9 cellular contexts compared by ENCODE assay signal in the genomic region with DNA sequence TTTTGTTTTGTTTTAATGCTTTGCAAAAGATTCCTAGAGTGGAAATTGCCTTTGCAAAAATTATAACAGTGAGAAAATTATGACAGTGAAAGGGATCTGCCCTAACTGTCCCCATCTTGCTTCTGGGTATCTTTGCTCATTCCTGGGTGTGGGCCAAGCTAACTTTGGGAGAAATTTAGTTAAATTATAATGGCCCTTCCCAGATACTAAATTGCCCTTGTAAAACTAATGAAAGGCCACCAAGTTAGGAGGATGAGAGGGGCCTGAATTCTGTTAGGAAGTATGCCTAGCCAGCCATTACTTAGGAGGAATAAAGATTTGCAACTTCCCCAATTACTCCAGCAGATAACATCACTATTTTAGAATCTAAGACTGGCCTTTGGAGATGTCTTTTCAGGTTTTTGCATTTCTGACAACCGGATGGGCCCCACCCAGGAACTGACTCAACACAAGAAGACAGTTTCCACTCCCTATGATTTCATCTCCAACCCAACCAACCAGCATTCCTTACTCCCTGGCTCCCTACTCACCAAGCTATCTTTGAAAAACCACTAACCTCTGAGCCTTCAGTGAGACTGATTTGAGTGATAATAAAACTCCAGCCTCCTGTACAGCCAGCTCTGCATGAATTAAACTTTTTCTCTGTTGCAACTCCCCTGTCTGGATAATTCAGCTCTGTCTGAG. TPM values are rescaled to one million over a fixed set of nuclear protein-coding genes. Genes with fewer than 3 reads are reported as not detected.
A peak's percentile ranks its signal among the peaks of the same experiment; 100 is the strongest.
DNase-seq lines count a peak whose midpoint lies in the region; ATAC-seq and TF ChIP-seq lines count a peak whose summit lies in the region.
"Had no signal": no experiment of that assay in that cellular context is flagged by ENCODE, and none has a peak within 500 bp of the region (broad histone marks: within the 10 kb centered on the region; RNA-seq: fewer than 3 reads in every experiment).

No MANE protein-coding gene starts in this region.

- H3K4me3 ChIP-seq in A673 (ENCODE audit: low read depth, low read length, poor library complexity, severe bottlenecking) (no peak overlapping the region), esophagus muscularis mucosa (no peak overlapping the region)

- no peak for TF ChIP-seq POLR2A in esophagus muscularis mucosa (IDR thresholded peaks at IDR 0.05; ENCODE audit: low read depth)

- in situ Hi-C loops in KBM-7 (cut with MboI; ENCODE audit: low pct_unique_long_range_greater_than_20kb, low sequenced_read_pairs) = no loop called here

- peak; percentile 22 for DNase-seq in A673 (ENCODE audit: low spot score)
- DNase-seq in KBM-7 = peak; percentile 74
- peak; percentile 50 for DNase-seq in activated CD4-positive, alpha-beta T cell treated with anti-CD3 and anti-CD28 coated beads for 48 hours
- peak; percentile 37 for DNase-seq in esophagus muscularis mucosa (ENCODE audit: extremely low spot score)
- no peak for DNase-seq in 8988T
- no peak for DNase-seq in NCI-H774 (lab: John Stamatoyannopoulos, UW)

- no peak for ATAC-seq in GM19023 (IDR thresholded peaks at IDR 0.05; ENCODE audit: unreplicated experiment)
- no peak for ATAC-seq in HG02623 (IDR thresholded peaks at IDR 0.05; ENCODE audit: unreplicated experiment)

- intact Hi-C loops in A673 (cut with micrococcal nuclease; ENCODE audit: unreplicated experiment) (loop anchor here (10.0 kb wide), 1 partner anchor 627 kb away; no protein-coding TSS in a partner anchor), esophagus muscularis mucosa (cut with DNase I) (no loop called here)

- POLR2A ChIA-PET in A673 (lab: Charles Lee; ENCODE audit: low non-redundant PET) = no interaction called here

- TF ChIP-seq CTCF in A673 (conservative IDR thresholded peaks at IDR 0.05; ENCODE audit: low read depth, low read length) = no peak
- no peak for TF ChIP-seq CTCF in esophagus muscularis mucosa (IDR thresholded peaks at IDR 0.05)

- WGBS in esophagus muscularis mucosa = 50% methylated on average over 1 of the region's 1 CpG

- no TSS peak for BruUV-seq in A673 (replicated peaks; lab: Mats Ljungman, UMichigan)

- CTCF ChIA-PET in A673 (lab: Charles Lee) = interaction anchor here (0.6 to 1.0 kb wide), 2 partner anchors 181 to 1089 kb away, joined by 3 read pairs; no protein-coding TSS in a partner anchor

- H3K27me3 ChIP-seq in A673 (replicated peaks; ENCODE audit: insufficient read depth, low read depth, low read length, poor library complexity) (no peaks in the 10 kb centered on the region), esophagus muscularis mucosa (no peaks in the 10 kb centered on the region)

- no peak overlapping the region for H3K27ac ChIP-seq in A673 (ENCODE audit: low read depth, low read length, poor library complexity, severe bottlenecking)
- no peak overlapping the region for H3K27ac ChIP-seq in esophagus muscularis mucosa (replicated peaks in 1 of 4)

- no peaks in the 10 kb centered on the region for H3K9me3 ChIP-seq in A673 (ENCODE audit: low read depth, low read length, poor library complexity, severe bottlenecking)
- no peaks in the 10 kb centered on the region for H3K9me3 ChIP-seq in esophagus muscularis mucosa

- H3K36me3 ChIP-seq in A673 (ENCODE audit: insufficient read depth, low read length, poor library complexity, severe bottlenecking) (no peaks in the 10 kb centered on the region), esophagus muscularis mucosa (no peaks in the 10 kb centered on the region)

- TF ChIP-seq EP300 in esophagus muscularis mucosa (IDR thresholded peaks at IDR 0.05) = no peak

- no peaks in the 10 kb centered on the region for H3K4me1 ChIP-seq in A673 (ENCODE audit: insufficient read depth, low read length, poor library complexity, severe bottlenecking)
- H3K4me1 ChIP-seq in esophagus muscularis mucosa = peaks cover 0 to 12% (median 0%) of the 10 kb centered on the region in 4 donors

RNA-seq across cellular contexts. Expression of gene IL12B, which starts 7.1 kb away (rescaled TPM):
- total RNA-seq in A673 (2021) (not detected in 2 replicates), esophagus muscularis mucosa (under 1 TPM in 1 of 4 donors, not detected in 3; 0.17 TPM)
- total RNA-seq: right cardiac atrium had no signal

Comparison
In these comparisons a context has a peak if more than half of its experiments do, and no peak if none do; other contexts are left out.
1. DNase-seq: peak in A673 (single experiment), KBM-7 (single experiment), activated CD4-positive, alpha-beta T cell treated with anti-CD3 and anti-CD28 coated beads for 48 hours (single experiment) and esophagus muscularis mucosa (single experiment); none in 8988T (single experiment) and NCI-H774 (single experiment).